Comparison of ENCODE assay signal across 16 cellular contexts in the genomic region with DNA sequence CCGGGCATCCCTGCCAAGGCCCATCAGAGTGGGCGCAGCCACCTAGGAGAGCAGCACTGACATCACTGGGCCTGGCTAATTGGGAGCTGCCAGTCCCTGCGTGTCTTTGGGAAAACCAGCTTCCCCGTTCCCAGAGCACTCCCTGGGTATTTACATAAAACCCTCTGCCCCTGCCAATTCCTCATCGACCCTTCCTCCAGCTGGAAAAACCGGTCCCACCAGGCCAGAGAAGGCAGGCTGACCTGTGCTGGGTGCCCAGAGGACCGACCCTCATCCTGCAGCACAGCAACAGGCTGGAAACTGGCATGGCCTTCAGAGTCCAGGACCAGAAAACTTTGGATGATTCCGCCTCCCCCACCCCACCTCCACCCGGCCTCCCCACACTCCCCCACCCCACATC. TPM values are rescaled to one million over a fixed set of nuclear protein-coding genes. Genes with fewer than 3 reads are reported as not detected.
DNase-seq lines count a peak whose midpoint lies in the region; ATAC-seq lines count a peak whose summit lies in the region.
"Had no signal": no experiment of that assay in that cellular context is flagged by ENCODE, and none has a peak within 500 bp of the region (broad histone marks: within the 10 kb centered on the region; RNA-seq: fewer than 3 reads in every experiment).

No MANE protein-coding gene starts in this region.

- intact Hi-C loops in left ventricle myocardium superior (cut with micrococcal nuclease): no loop called here

- ATAC-seq in GM18867 (IDR thresholded peaks at IDR 0.05; ENCODE audit: unreplicated experiment) (no peak), HG02642 (IDR thresholded peaks at IDR 0.05; ENCODE audit: poor library complexity, unreplicated experiment) (no peak), left ventricle myocardium superior (no peak)
- ATAC-seq: stimulated activated effector memory CD8-positive, alpha-beta T cell treated with anti-CD3 and anti-CD28 coated beads, Interleukin-12 subunit alpha, Interleukin-12 subunit beta, amount 100 ng/mL, for 72 hours had no signal

- DNase-seq in SIG-M5 treated with dmso at 0.1 percent for 504 hours (lab: John Stamatoyannopoulos, UW; ENCODE audit: unreplicated experiment) (peak; percentile 29), SIG-M5 (lab: John Stamatoyannopoulos, UW) (no peak), NCI-H510A (lab: John Stamatoyannopoulos, UW) (peak; percentile 69), iPS DF 19.7 (ENCODE audit: low read depth, low spot score) (peak; percentile 35), left ventricle myocardium superior (no peak)
- no peak for DNase-seq in stimulated activated naive CD4-positive, alpha-beta T cell treated with Interleukin-2 at 50 U/mL for 16 hours (lab: John Stamatoyannopoulos, UW)
- DNase-seq: activated CD4-positive, alpha-beta T cell treated with anti-CD3 and anti-CD28 coated beads for 1 hour; erythroblast; glutamatergic neuron; KG1; NCI-H69 had no signal

RNA-seq across cellular contexts. Expression of gene FOXN1, which starts 8.2 kb away (rescaled TPM):
- total RNA-seq in left ventricle myocardium superior: not detected
- total RNA-seq: astrocyte, kidney epithelial cell had no signal

RNA-seq across cellular contexts. Expression of gene SLC13A2, which starts 24.5 kb away (rescaled TPM):
- total RNA-seq in left ventricle myocardium superior: not detected
- total RNA-seq: astrocyte, kidney epithelial cell had no signal

RNA-seq across cellular contexts. Expression of gene UNC119, which starts 54.5 kb away (rescaled TPM):
- total RNA-seq in left ventricle myocardium superior: 22.2 TPM

Comparison
In these comparisons a context has a peak if more than half of its experiments do, and no peak if none do; other contexts are left out.
1. DNase-seq: peak in SIG-M5 treated with dmso at 0.1 percent for 504 hours (single experiment), NCI-H510A (single experiment) and iPS DF 19.7 (single experiment); none in SIG-M5 (single experiment), stimulated activated naive CD4-positive, alpha-beta T cell treated with Interleukin-2 at 50 U/mL for 16 hours (single experiment) and left ventricle myocardium superior (single experiment).